16 cellular contexts compared by ENCODE assay signal in genomic region chr20:49293122-49293521, GRCh38. TPM values are rescaled to one million over a fixed set of nuclear protein-coding genes. Genes with fewer than 3 reads are reported as not detected.
DNase-seq lines count a peak whose midpoint lies in the region; ATAC-seq and TF ChIP-seq lines count a peak whose summit lies in the region.
"Had no signal": no experiment of that assay in that cellular context is flagged by ENCODE, and none has a peak within 500 bp of the region (broad histone marks: within the 10 kb centered on the region; RNA-seq: fewer than 3 reads in every experiment).

No MANE protein-coding gene starts in this region.

- H3K4me3 Mint-ChIP-seq in activated T-cell treated with anti-CD3 and anti-CD28 coated beads, Interleukin-2, amount 50 U/mL, for 24 hours, result no peak overlapping the region
- H3K4me3 Mint-ChIP-seq in activated T-cell treated with anti-CD3 and anti-CD28 coated beads, Interleukin-2, amount 50 U/mL, for 4 hours, result no peak overlapping the region
- no peak overlapping the region for H3K4me3 Mint-ChIP-seq in endodermal cell
- H3K4me3 Mint-ChIP-seq: CD8-positive, alpha-beta memory T cell had no signal

- H3K4me3 ChIP-seq in SK-N-MC, result no peak overlapping the region
- H3K4me3 ChIP-seq in endodermal cell (ENCODE audit: low read length), result no peak overlapping the region
- no peak overlapping the region for H3K4me3 ChIP-seq in ascending aorta
- H3K4me3 ChIP-seq: BLaER1, HAP-1 had no signal

- TF ChIP-seq CTCF in endodermal cell (conservative IDR thresholded peaks at IDR 0.05) (no peak), ascending aorta (IDR thresholded peaks at IDR 0.05) (no peak)

- peaks cover 88% of the 10 kb centered on the region for H3K36me3 Mint-ChIP-seq in activated T-cell treated with anti-CD3 and anti-CD28 coated beads, Interleukin-2, amount 50 U/mL, for 24 hours (ENCODE audit: low read depth)
- peaks cover 52% of the 10 kb centered on the region for H3K36me3 Mint-ChIP-seq in activated T-cell treated with anti-CD3 and anti-CD28 coated beads, Interleukin-2, amount 50 U/mL, for 4 hours (ENCODE audit: insufficient read depth)
- H3K36me3 Mint-ChIP-seq in endodermal cell (ENCODE audit: low read depth), result peaks cover 65% of the 10 kb centered on the region

- intact Hi-C loops in ascending aorta (cut with DNase I), result no loop called here

- no peaks in the 10 kb centered on the region for H3K27me3 Mint-ChIP-seq in activated T-cell treated with anti-CD3 and anti-CD28 coated beads, Interleukin-2, amount 50 U/mL, for 24 hours
- H3K27me3 Mint-ChIP-seq in activated T-cell treated with anti-CD3 and anti-CD28 coated beads, Interleukin-2, amount 50 U/mL, for 4 hours (ENCODE audit: low read depth), result no peaks in the 10 kb centered on the region
- H3K27me3 Mint-ChIP-seq in endodermal cell (ENCODE audit: insufficient read depth), result no peaks in the 10 kb centered on the region

- ATAC-seq in activated T-cell treated with anti-CD3 and anti-CD28 coated beads, Interleukin-2, amount 50 U/mL, for 4 hours, result no peak

- H3K9me3 ChIP-seq in SK-N-MC (ENCODE audit: low read depth, low read length), result no peaks in the 10 kb centered on the region
- H3K9me3 ChIP-seq in endodermal cell (ENCODE audit: control insufficient read depth, low read length), result peaks cover 5% of the 10 kb centered on the region
- H3K9me3 ChIP-seq in ascending aorta, result no peaks in the 10 kb centered on the region
- H3K9me3 ChIP-seq: Caco-2, HAP-1 had no signal

- H3K27ac ChIP-seq in SK-N-MC (peak overlapping the region; percentile 64; the same call in 1 of the 2 replicates), endodermal cell (ENCODE audit: low read depth, low read length) (no peak overlapping the region), ascending aorta (no peak overlapping the region)
- H3K27ac ChIP-seq: BLaER1, HL-60 had no signal

- H3K27ac Mint-ChIP-seq in activated T-cell treated with anti-CD3 and anti-CD28 coated beads, Interleukin-2, amount 50 U/mL, for 24 hours, result peak overlapping the region; percentile 51
- H3K27ac Mint-ChIP-seq in endodermal cell, result no peak overlapping the region
- H3K27ac Mint-ChIP-seq: CD8-positive, alpha-beta memory T cell had no signal

- H3K4me1 ChIP-seq in endodermal cell (ENCODE audit: control insufficient read depth, insufficient read depth, low read length) (no peaks in the 10 kb centered on the region), ascending aorta (no peaks in the 10 kb centered on the region)
- H3K4me1 ChIP-seq: HAP-1 had no signal

- peaks cover 18% of the 10 kb centered on the region for H3K4me1 Mint-ChIP-seq in activated T-cell treated with anti-CD3 and anti-CD28 coated beads, Interleukin-2, amount 50 U/mL, for 24 hours (ENCODE audit: low read depth)
- H3K4me1 Mint-ChIP-seq in activated T-cell treated with anti-CD3 and anti-CD28 coated beads, Interleukin-2, amount 50 U/mL, for 4 hours (ENCODE audit: low read depth), result peaks cover 10% of the 10 kb centered on the region
- peaks cover 3% of the 10 kb centered on the region for H3K4me1 Mint-ChIP-seq in endodermal cell

- DNase-seq in activated T-cell treated with anti-CD3 and anti-CD28 coated beads, Interleukin-2, amount 50 U/mL, for 24 hours, result no peak
- no peak for DNase-seq in activated T-cell treated with anti-CD3 and anti-CD28 coated beads, Interleukin-2, amount 50 U/mL, for 4 hours
- DNase-seq in SK-N-MC (ENCODE audit: low read depth, low spot score), result no peak
- peak; percentile 60 for DNase-seq in endodermal cell
- no peak for DNase-seq in ascending aorta (ENCODE audit: low spot score in 2 of 2)
- no peak for DNase-seq in NAMALWA (ENCODE audit: low spot score)
- no peak for DNase-seq in SIG-M5 treated with dmso at 0.1 percent for 504 hours (lab: John Stamatoyannopoulos, UW; ENCODE audit: unreplicated experiment)
- no peak for DNase-seq in NCI-H2107 treated with DMSO at 0.1 percent for 48 hours (lab: John Stamatoyannopoulos, UW; ENCODE audit: unreplicated experiment)
- DNase-seq: Caco-2; CD8-positive, alpha-beta memory T cell; DND-41; GDM1; GOT3 had no signal

- H3K36me3 ChIP-seq in SK-N-MC (ENCODE audit: insufficient read depth, low read length), result peaks cover 36% of the 10 kb centered on the region
- peaks cover 46% of the 10 kb centered on the region for H3K36me3 ChIP-seq in endodermal cell (ENCODE audit: control insufficient read depth, insufficient read depth, low read length)
- peaks cover 24 to 46% of the 10 kb centered on the region in 2 donors for H3K36me3 ChIP-seq in ascending aorta

- H3K27me3 ChIP-seq in endodermal cell (ENCODE audit: control insufficient read depth, insufficient read depth, low read length, poor library complexity, severe bottlenecking), result no peaks in the 10 kb centered on the region
- H3K27me3 ChIP-seq in ascending aorta, result no peaks in the 10 kb centered on the region
- H3K27me3 ChIP-seq: BLaER1 had no signal

- no peaks in the 10 kb centered on the region for H3K9me3 Mint-ChIP-seq in activated T-cell treated with anti-CD3 and anti-CD28 coated beads, Interleukin-2, amount 50 U/mL, for 24 hours
- peaks cover 11% of the 10 kb centered on the region for H3K9me3 Mint-ChIP-seq in activated T-cell treated with anti-CD3 and anti-CD28 coated beads, Interleukin-2, amount 50 U/mL, for 4 hours
- H3K9me3 Mint-ChIP-seq in endodermal cell, result peaks cover 10% of the 10 kb centered on the region

- H3K9ac ChIP-seq in SK-N-MC (ENCODE audit: insufficient read length) (no peak overlapping the region), endodermal cell (ENCODE audit: extremely low read depth, low read length, poor library complexity, severe bottlenecking) (no peak overlapping the region)
- H3K9ac ChIP-seq: BLaER1 had no signal

- 85 to 93% methylated on average over 5 to 6 of the region's 6 CpGs for WGBS in endodermal cell (ENCODE audit: insufficient coverage in 1 of 2, insufficient read length in 1 of 2), 2 experiments

RNA-seq across cellular contexts. Expression of gene ZNFX1, which starts 15.3 kb away (rescaled TPM):
- total RNA-seq in activated T-cell treated with anti-CD3 and anti-CD28 coated beads, Interleukin-2, amount 50 U/mL, for 4 hours, result 10 to 100 TPM; 52.5 to 69.2 (median 56.4) TPM
- 1 to 10 TPM; 8.1 to 8.9 TPM for total RNA-seq in endodermal cell
- polyA plus RNA-seq in endodermal cell (2013, experiment 1 of 2), result 6.7 TPM
- polyA plus RNA-seq in endodermal cell (2013, experiment 2 of 2), result 6.1 TPM
- 49.1 TPM for total RNA-seq in ascending aorta
